12 cellular contexts compared by ENCODE assay signal in the genomic region with DNA sequence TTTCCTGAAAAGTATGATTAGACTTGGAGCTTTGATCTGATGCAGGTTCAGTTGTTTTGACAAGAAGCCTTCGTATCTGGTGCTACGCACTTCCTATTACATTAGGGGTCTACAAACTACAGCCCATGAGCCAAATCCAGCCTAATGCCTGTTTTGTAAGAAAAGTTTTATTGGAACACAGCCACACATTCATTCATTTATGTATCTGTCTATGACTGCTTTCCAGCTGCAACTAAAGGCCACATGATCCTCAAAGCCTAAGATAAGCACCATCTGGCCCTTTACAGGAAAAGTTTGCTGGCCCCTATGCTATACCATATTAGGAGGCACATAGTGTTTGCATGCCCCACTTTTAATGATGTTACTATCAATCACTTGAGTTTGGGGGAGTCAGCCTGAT. TPM values are rescaled to one million over a fixed set of nuclear protein-coding genes. Genes with fewer than 3 reads are reported as not detected.
DNase-seq lines count a peak whose midpoint lies in the region; ATAC-seq and TF ChIP-seq lines count a peak whose summit lies in the region.
"Had no signal": no experiment of that assay in that cellular context is flagged by ENCODE, and none has a peak within 500 bp of the region (broad histone marks: within the 10 kb centered on the region; RNA-seq: fewer than 3 reads in every experiment).

No MANE protein-coding gene starts in this region.

- H3K4me2 ChIP-seq in OCI-LY1 (ENCODE audit: low read length), result peak overlapping the region; percentile 19; the same call in 1 of the 2 replicates

- no peak overlapping the region for H2AFZ ChIP-seq in OCI-LY1 (ENCODE audit: low read length)

- ATAC-seq in HG03442 (IDR thresholded peaks at IDR 0.05; ENCODE audit: unreplicated experiment), result no peak
- ATAC-seq in HG03565 (IDR thresholded peaks at IDR 0.05; ENCODE audit: unreplicated experiment), result no peak

- H3K4me1 Mint-ChIP-seq in endothelial cell (ENCODE audit: unreplicated experiment), result peaks cover 36% of the 10 kb centered on the region
- H3K4me1 Mint-ChIP-seq in nephron, result peaks cover 37% of the 10 kb centered on the region

- no peaks in the 10 kb centered on the region for H3K27me3 Mint-ChIP-seq in endothelial cell (ENCODE audit: unreplicated experiment)
- no peaks in the 10 kb centered on the region for H3K27me3 Mint-ChIP-seq in nephron (ENCODE audit: low read depth)

- H3K9me3 Mint-ChIP-seq in endothelial cell (ENCODE audit: unreplicated experiment), result no peaks in the 10 kb centered on the region
- H3K9me3 Mint-ChIP-seq in nephron, result no peaks in the 10 kb centered on the region

- H3K27ac Mint-ChIP-seq in endothelial cell (ENCODE audit: unreplicated experiment) (peak overlapping the region; percentile 93), nephron (peak overlapping the region; percentile 81 to 91 (median 86))

- H3K27ac ChIP-seq in OCI-LY1 (ENCODE audit: low read depth, low read length, poor library complexity, severe bottlenecking), result peak overlapping the region; percentile 52
- H3K27ac ChIP-seq in colonic mucosa, result no peak overlapping the region
- H3K27ac ChIP-seq: HL-60 had no signal

- peaks cover 79% of the 10 kb centered on the region for H3K4me1 ChIP-seq in OCI-LY1 (ENCODE audit: insufficient read depth, low read length, severe bottlenecking)
- no peaks in the 10 kb centered on the region for H3K4me1 ChIP-seq in colonic mucosa

- H3K4me3 Mint-ChIP-seq in endothelial cell (ENCODE audit: unreplicated experiment), result no peak overlapping the region
- peak overlapping the region in 1 of 3 experiments; percentile 1 for H3K4me3 Mint-ChIP-seq in nephron
- H3K4me3 Mint-ChIP-seq: CD14-positive monocyte had no signal

- H3K4me3 ChIP-seq in OCI-LY1 (ENCODE audit: low read depth, low read length, poor library complexity, severe bottlenecking), result no peak overlapping the region
- H3K4me3 ChIP-seq in colonic mucosa, result no peak overlapping the region

- H3K9me3 ChIP-seq in OCI-LY1 (ENCODE audit: low read length) (no peaks in the 10 kb centered on the region), colonic mucosa (no peaks in the 10 kb centered on the region)

- intact Hi-C loops in colonic mucosa (cut with DNase I), result no loop called here

- H3K9me2 ChIP-seq in OCI-LY1 (ENCODE audit: low read depth, low read length), result no peaks in the 10 kb centered on the region

- no peaks in the 10 kb centered on the region for H3K36me3 Mint-ChIP-seq in endothelial cell (ENCODE audit: low read depth, unreplicated experiment)
- no peaks in the 10 kb centered on the region for H3K36me3 Mint-ChIP-seq in nephron (ENCODE audit: low read depth)

- H3K27me3 ChIP-seq in OCI-LY1 (ENCODE audit: insufficient read depth, low read length) (no peaks in the 10 kb centered on the region), colonic mucosa (no peaks in the 10 kb centered on the region)

- TF ChIP-seq CTCF in OCI-LY1 (IDR thresholded peaks at IDR 0.05; ENCODE audit: low read length), result no peak
- TF ChIP-seq CTCF in endothelial cell (IDR thresholded peaks at IDR 0.05; ENCODE audit: unreplicated experiment), result no peak
- TF ChIP-seq CTCF in nephron (IDR thresholded peaks at IDR 0.05; ENCODE audit: unreplicated experiment in 3 of 3), result no peak
- TF ChIP-seq CTCF in colonic mucosa (IDR thresholded peaks at IDR 0.05), result no peak

- peaks cover 39% of the 10 kb centered on the region for H3K79me2 ChIP-seq in OCI-LY1 (ENCODE audit: insufficient read depth, low read length)

- DNase-seq in DMS53 (lab: John Stamatoyannopoulos, UW) (peak; percentile 61), endothelial cell (ENCODE audit: low spot score) (no peak), NOMO-1 treated with DMSO at 0.1 percent for 48 hours (lab: John Stamatoyannopoulos, UW; ENCODE audit: unreplicated experiment) (no peak), colonic mucosa (no peak)
- DNase-seq: activated T-cell treated with anti-CD3 and anti-CD28 coated beads, Interleukin-2, amount 50 U/mL, for 48 hours; GOT3 had no signal

- H3K36me3 ChIP-seq in OCI-LY1 (ENCODE audit: insufficient read depth, low read length) (peaks cover 5% of the 10 kb centered on the region; the same call in 1 of the 2 replicates), colonic mucosa (no peaks in the 10 kb centered on the region)

- H3K9ac ChIP-seq in OCI-LY1 (ENCODE audit: low read length), result no peak overlapping the region
- no peak overlapping the region for H3K9ac ChIP-seq in colonic mucosa (ENCODE audit: low read depth in 2 of 2, low read length in 2 of 2)

- no peaks in the 10 kb centered on the region for H3F3A ChIP-seq in OCI-LY1 (ENCODE audit: insufficient read depth, low read length)

- H4K20me1 ChIP-seq in OCI-LY1 (ENCODE audit: insufficient read depth, low read length), result no peaks in the 10 kb centered on the region

RNA-seq across cellular contexts. Expression of a gene that starts 26.0 kb away (rescaled TPM):
- total RNA-seq in endothelial cell (ENCODE audit: unreplicated experiment) (17.1 TPM), colonic mucosa (10 to 100 TPM; 23.0 to 38.3 TPM)
